Comparison of ENCODE assay signal across 20 cellular contexts in genomic region chr13:95222733-95223018, GRCh38.
DNase-seq lines count a peak whose midpoint lies in the region; ATAC-seq, FAIRE-seq and TF ChIP-seq lines count a peak whose summit lies in the region.
"Had no signal": no experiment of that assay in that cellular context is flagged by ENCODE, and none has a peak within 500 bp of the region (broad histone marks: within the 10 kb centered on the region; RNA-seq: fewer than 3 reads in every experiment).

No MANE protein-coding gene starts in this region.

- H3K4me3 ChIP-seq in endodermal cell (ENCODE audit: low read length): no peak overlapping the region
- H3K4me3 ChIP-seq: left lung, Peyer's patch, thoracic aorta had no signal

- H3K4me1 Mint-ChIP-seq in endodermal cell: peaks cover 6% of the 10 kb centered on the region

- no peaks in the 10 kb centered on the region for H3K9me3 ChIP-seq in endodermal cell (ENCODE audit: control insufficient read depth, low read length)
- H3K9me3 ChIP-seq: left lung, Peyer's patch, thoracic aorta had no signal

- H3K9ac ChIP-seq in endodermal cell (ENCODE audit: extremely low read depth, low read length, poor library complexity, severe bottlenecking): no peak overlapping the region

- H3K36me3 Mint-ChIP-seq in endodermal cell (ENCODE audit: low read depth): peaks cover 47% of the 10 kb centered on the region

- H3K36me3 ChIP-seq in endodermal cell (ENCODE audit: control insufficient read depth, insufficient read depth, low read length): peaks cover 37% of the 10 kb centered on the region
- H3K36me3 ChIP-seq: Peyer's patch, thoracic aorta had no signal

- TF ChIP-seq CTCF in endodermal cell (conservative IDR thresholded peaks at IDR 0.05): peak; percentile 59

- no peaks in the 10 kb centered on the region for H3K4me1 ChIP-seq in endodermal cell (ENCODE audit: control insufficient read depth, insufficient read depth, low read length)

- no peaks in the 10 kb centered on the region for H3K9me3 Mint-ChIP-seq in endodermal cell
- H3K9me3 Mint-ChIP-seq: activated naive CD4-positive, alpha-beta T cell treated with anti-CD3 and anti-CD28 coated beads for 36 hours; naive thymus-derived CD4-positive, alpha-beta T cell had no signal

- WGBS in endodermal cell (ENCODE audit: insufficient coverage in 1 of 2, insufficient read length in 1 of 2), 2 experiments: 91 to 93% methylated on average over 4 of the region's 4 CpGs

- DNase-seq in GM18507 (ENCODE audit: extremely low spot score, insufficient read length, low read depth) (no peak), endodermal cell (no peak), NCI-H2227 treated with DMSO at 0.1 percent for 48 hours (lab: John Stamatoyannopoulos, UW) (no peak), retina (no peak), NCI-H1105 (lab: John Stamatoyannopoulos, UW) (no peak), DMS153 (lab: John Stamatoyannopoulos, UW) (no peak)
- DNase-seq: activated naive CD4-positive, alpha-beta T cell treated with anti-CD3 and anti-CD28 coated beads for 36 hours; DMS79; effector CD4-positive, alpha-beta T cell; left lung; naive thymus-derived CD4-positive, alpha-beta T cell; NCI-H2081; Peyer's patch had no signal

- FAIRE-seq in GM18507 (lab: Jason Lieb, UNC): peak; percentile 87
- FAIRE-seq: bronchial epithelial cell had no signal

- no peak overlapping the region for H3K27ac ChIP-seq in endodermal cell (ENCODE audit: low read depth, low read length)
- H3K27ac ChIP-seq: left lung, Peyer's patch, thoracic aorta had no signal

- H3K27ac Mint-ChIP-seq in endodermal cell: no peak overlapping the region
- H3K27ac Mint-ChIP-seq: activated naive CD4-positive, alpha-beta T cell treated with anti-CD3 and anti-CD28 coated beads for 36 hours; B cell; naive thymus-derived CD4-positive, alpha-beta T cell had no signal

- H3K27me3 ChIP-seq in endodermal cell (ENCODE audit: control insufficient read depth, insufficient read depth, low read length, poor library complexity, severe bottlenecking): no peaks in the 10 kb centered on the region
- H3K27me3 ChIP-seq: left lung, Peyer's patch had no signal

- no peaks in the 10 kb centered on the region for H3K27me3 Mint-ChIP-seq in endodermal cell (ENCODE audit: insufficient read depth)
- H3K27me3 Mint-ChIP-seq: B cell; naive thymus-derived CD4-positive, alpha-beta T cell had no signal

- ATAC-seq in GM21576 (IDR thresholded peaks at IDR 0.05; ENCODE audit: unreplicated experiment) (peak; percentile 27), HG03159 (IDR thresholded peaks at IDR 0.05; ENCODE audit: unreplicated experiment) (peak; percentile 25)
- ATAC-seq: activated CD4-positive, CD25-positive, alpha-beta regulatory T cell treated with anti-CD3 and anti-CD28 coated beads, Interleukin-2, amount 50 U/mL, for 24 hours; HCT116; naive thymus-derived CD4-positive, alpha-beta T cell had no signal

- no peak overlapping the region for H3K4me3 Mint-ChIP-seq in endodermal cell
- H3K4me3 Mint-ChIP-seq: activated naive CD4-positive, alpha-beta T cell treated with anti-CD3 and anti-CD28 coated beads for 36 hours; B cell; naive thymus-derived CD4-positive, alpha-beta T cell had no signal
